ENCODE assay signal across 15 cellular contexts in genomic region chr9:114500583-114501292, GRCh38. TPM values are rescaled to one million over a fixed set of nuclear protein-coding genes. Genes with fewer than 3 reads are reported as not detected.
DNase-seq lines count a peak whose midpoint lies in the region; ATAC-seq and TF ChIP-seq lines count a peak whose summit lies in the region.
"Had no signal": no experiment of that assay in that cellular context is flagged by ENCODE, and none has a peak within 500 bp of the region (broad histone marks: within the 10 kb centered on the region; RNA-seq: fewer than 3 reads in every experiment).

No MANE protein-coding gene starts in this region.

- H3K4me1 Mint-ChIP-seq in nephron (peaks cover 56% of the 10 kb centered on the region), type B pancreatic cell (ENCODE audit: unreplicated experiment) (peaks cover 52% of the 10 kb centered on the region)

- TF ChIP-seq CTCF in nephron (IDR thresholded peaks at IDR 0.05; ENCODE audit: unreplicated experiment in 3 of 3), result no peak
- no peak for TF ChIP-seq CTCF in type B pancreatic cell (conservative IDR thresholded peaks at IDR 0.05)

- H3K9me3 Mint-ChIP-seq in nephron (no peaks in the 10 kb centered on the region), type B pancreatic cell (no peaks in the 10 kb centered on the region)
- H3K9me3 Mint-ChIP-seq: natural killer cell treated with Interleukin-12 subunit alpha and Interleukin-12 subunit beta and Interleukin-15 and Interleukin-18, amount 100 ng/mL, for 72 hours had no signal

- H3K36me3 Mint-ChIP-seq in nephron (ENCODE audit: low read depth) (no peaks in the 10 kb centered on the region), type B pancreatic cell (no peaks in the 10 kb centered on the region)
- H3K36me3 Mint-ChIP-seq: natural killer cell treated with Interleukin-12 subunit alpha and Interleukin-12 subunit beta and Interleukin-15 and Interleukin-18, amount 100 ng/mL, for 72 hours had no signal

- H3K27ac Mint-ChIP-seq in nephron (no peak overlapping the region), type B pancreatic cell (no peak overlapping the region)
- H3K27ac Mint-ChIP-seq: natural killer cell treated with Interleukin-12 subunit alpha and Interleukin-12 subunit beta and Interleukin-15 and Interleukin-18, amount 100 ng/mL, for 72 hours had no signal

- no peak for ATAC-seq in GM21381 (IDR thresholded peaks at IDR 0.05; ENCODE audit: unreplicated experiment)
- ATAC-seq: foreskin keratinocyte; natural killer cell treated with Interleukin-12 subunit alpha and Interleukin-12 subunit beta and Interleukin-15 and Interleukin-18, amount 100 ng/mL, for 72 hours had no signal

- peaks cover 14% of the 10 kb centered on the region for H3K27me3 Mint-ChIP-seq in nephron (ENCODE audit: low read depth)
- peaks cover 7% of the 10 kb centered on the region for H3K27me3 Mint-ChIP-seq in type B pancreatic cell

- DNase-seq in DMS79 treated with DMSO at 0.1 percent for 48 hours (lab: John Stamatoyannopoulos, UW) (peak; percentile 22), DMS79 (lab: John Stamatoyannopoulos, UW) (no peak), cerebellar cortex (ENCODE audit: low spot score) (peak; percentile 69), type B pancreatic cell (ENCODE audit: extremely low spot score, unreplicated experiment) (no peak), SKM-1 treated with dmso at 0.1 percent for 144 hours (lab: John Stamatoyannopoulos, UW; ENCODE audit: unreplicated experiment) (no peak)
- DNase-seq in effector CD4-positive, alpha-beta T cell, result no peak
- DNase-seq: activated CD4-positive, alpha-beta T cell treated with anti-CD3 and anti-CD28 coated beads for 48 hours; kidney glomerular epithelial cell; NCI-H187 treated with DMSO at 0.1 percent for 48 hours; NCI-H446; thyroid gland had no signal

- H3K4me3 Mint-ChIP-seq in nephron (peak overlapping the region in 2 of 3 experiments; percentile 13 to 17), type B pancreatic cell (peak overlapping the region; percentile 57)
- H3K4me3 Mint-ChIP-seq: natural killer cell treated with Interleukin-12 subunit alpha and Interleukin-12 subunit beta and Interleukin-15 and Interleukin-18, amount 100 ng/mL, for 72 hours had no signal

RNA-seq across cellular contexts. Expression of gene WHRN, which starts 4.5 kb away (rescaled TPM):
- 12.2 and 13.3 TPM in 2 replicates for total RNA-seq in type B pancreatic cell (ENCODE audit: low replicate concordance)

Comparison
In these comparisons a context has a peak if more than half of its experiments do, and no peak if none do; other contexts are left out.
1. DNase-seq: peak in DMS79 treated with DMSO at 0.1 percent for 48 hours (single experiment) and cerebellar cortex (single experiment); none in DMS79 (single experiment), type B pancreatic cell (single experiment), SKM-1 treated with dmso at 0.1 percent for 144 hours (single experiment) and effector CD4-positive, alpha-beta T cell (single experiment).